In the genomic region with DNA sequence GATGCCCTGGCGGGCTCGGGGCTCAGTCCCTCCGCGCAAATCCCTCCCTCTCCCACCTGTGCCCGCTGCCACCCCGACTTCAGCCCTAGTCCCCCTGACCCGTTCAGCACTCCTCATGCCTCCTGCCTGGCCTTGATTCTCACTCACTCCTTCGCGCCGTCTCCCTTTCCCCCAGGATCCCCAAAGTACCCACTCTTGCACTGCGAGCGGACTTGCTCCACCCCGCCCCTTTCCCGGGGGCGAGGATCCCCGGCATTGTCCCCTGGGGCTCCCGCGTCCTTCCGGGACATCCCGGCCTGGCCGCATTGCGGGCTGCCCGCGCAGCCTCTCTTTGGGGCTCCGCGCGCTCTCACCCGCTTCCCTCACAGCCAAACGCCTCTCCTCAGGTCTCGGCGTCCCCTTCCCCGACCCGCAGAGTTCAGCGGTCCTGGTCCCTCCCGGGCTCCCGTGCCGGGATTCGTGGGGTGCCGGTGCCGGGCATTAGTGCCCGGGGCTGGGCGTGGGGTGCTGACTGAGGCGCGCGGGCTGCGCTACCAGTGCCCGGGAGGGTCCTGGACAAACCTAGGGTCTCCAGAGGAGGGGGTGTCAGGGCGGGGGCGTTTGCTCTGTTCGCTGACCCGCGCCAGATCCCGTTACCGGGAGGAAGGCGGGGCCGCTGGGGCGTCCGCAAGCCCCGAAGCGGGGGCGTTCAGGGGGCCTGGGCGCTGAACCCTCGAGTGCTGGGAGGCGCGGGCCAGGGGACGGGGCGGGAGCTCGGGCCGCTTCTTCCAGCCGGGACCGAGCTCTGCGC, we compare ENCODE assay signal across 1 cellular context.
TF ChIP-seq lines count a peak whose summit lies in the region.

No MANE protein-coding gene starts in this region.

TF ChIP-seq in HepG2, 621 proteins besides CTCF, POLR2A, EP300 and RAD21 (continued from another document and continues in another):
- TF ChIP-seq ZFX (CRISPR knock-in tag; IDR thresholded peaks at IDR 0.05; ENCODE audit: low read depth) (0 out of 2 replicates have a peak, but pooled peaks have one; percentile 7), PITX1 (CRISPR knock-in tag; IDR thresholded peaks at IDR 0.05) (no peak), IKZF1 (IDR thresholded peaks at IDR 0.05) (no peak), FOXA1 (IDR thresholded peaks at IDR 0.05) (no peak), FOXA1 (CRISPR knock-in tag; IDR thresholded peaks at IDR 0.05) (no peak), KDM1A (CRISPR knock-in tag; IDR thresholded peaks at IDR 0.05) (no peak), THAP11 (CRISPR knock-in tag; IDR thresholded peaks at IDR 0.05) (no peak), KAT8 (CRISPR knock-in tag; IDR thresholded peaks at IDR 0.05) (no peak), REL (CRISPR knock-in tag; conservative IDR thresholded peaks at IDR 0.05) (no peak), ADNP (CRISPR knock-in tag; IDR thresholded peaks at IDR 0.05) (no peak), REXO4 (CRISPR knock-in tag; IDR thresholded peaks at IDR 0.05; ENCODE audit: borderline replicate concordance) (no peak), MYC (CRISPR knock-in tag; IDR thresholded peaks at IDR 0.05; ENCODE audit: borderline replicate concordance) (no peak), ZNF883 (CRISPR knock-in tag; IDR thresholded peaks at IDR 0.05; ENCODE audit: not compliant biosample characterization) (no peak), GABPA (IDR thresholded peaks at IDR 0.05; ENCODE audit: low read depth, low read length) (no peak), GABPA (CRISPR knock-in tag; IDR thresholded peaks at IDR 0.05; ENCODE audit: low read depth) (no peak), JDP2 (CRISPR knock-in tag; IDR thresholded peaks at IDR 0.05; ENCODE audit: borderline replicate concordance) (no peak), ZNF790 (CRISPR knock-in tag; IDR thresholded peaks at IDR 0.05; ENCODE audit: borderline replicate concordance) (0 out of 2 replicates have a peak, but pooled peaks have one; percentile 36), ZNF501 (CRISPR knock-in tag; IDR thresholded peaks at IDR 0.05) (peak; percentile 50; the same call in 1 of the 2 replicates), ZNF75D (CRISPR knock-in tag; IDR thresholded peaks at IDR 0.05; ENCODE audit: borderline replicate concordance) (no peak), ZNF775 (CRISPR knock-in tag; IDR thresholded peaks at IDR 0.05; ENCODE audit: borderline replicate concordance) (no peak), ZNF382 (CRISPR knock-in tag; IDR thresholded peaks at IDR 0.05; ENCODE audit: borderline replicate concordance) (no peak), ZNF709 (CRISPR knock-in tag; IDR thresholded peaks at IDR 0.05) (no peak), CREB1 (IDR thresholded peaks at IDR 0.05) (no peak), CREB1 (CRISPR knock-in tag; IDR thresholded peaks at IDR 0.05) (no peak), CREM (IDR thresholded peaks at IDR 0.05) (no peak), CREM (CRISPR knock-in tag; IDR thresholded peaks at IDR 0.05) (no peak), MIER3 (CRISPR knock-in tag; IDR thresholded peaks at IDR 0.05; ENCODE audit: borderline replicate concordance) (no peak), PHB2 (IDR thresholded peaks at IDR 0.05; ENCODE audit: partially characterized antibody) (no peak), ZMYM2 (CRISPR knock-in tag; IDR thresholded peaks at IDR 0.05) (no peak), TGIF2 (CRISPR knock-in tag; IDR thresholded peaks at IDR 0.05) (no peak), FOXM1 (CRISPR knock-in tag; IDR thresholded peaks at IDR 0.05) (no peak), ZNF543 (CRISPR knock-in tag; IDR thresholded peaks at IDR 0.05) (no peak), NFKBIZ (CRISPR knock-in tag; IDR thresholded peaks at IDR 0.05) (no peak), TOE1 (CRISPR knock-in tag; IDR thresholded peaks at IDR 0.05) (no peak), ZNF891 (CRISPR knock-in tag; IDR thresholded peaks at IDR 0.05) (no peak), ZBTB21 (CRISPR knock-in tag; IDR thresholded peaks at IDR 0.05) (no peak), U2AF1 (optimal IDR thresholded peaks at IDR 0.05; ENCODE audit: low read depth, low read length) (no peak), ZNF431 (CRISPR knock-in tag; IDR thresholded peaks at IDR 0.05; ENCODE audit: borderline replicate concordance, low read depth) (no peak)
- TF ChIP-seq, protein P1, sequence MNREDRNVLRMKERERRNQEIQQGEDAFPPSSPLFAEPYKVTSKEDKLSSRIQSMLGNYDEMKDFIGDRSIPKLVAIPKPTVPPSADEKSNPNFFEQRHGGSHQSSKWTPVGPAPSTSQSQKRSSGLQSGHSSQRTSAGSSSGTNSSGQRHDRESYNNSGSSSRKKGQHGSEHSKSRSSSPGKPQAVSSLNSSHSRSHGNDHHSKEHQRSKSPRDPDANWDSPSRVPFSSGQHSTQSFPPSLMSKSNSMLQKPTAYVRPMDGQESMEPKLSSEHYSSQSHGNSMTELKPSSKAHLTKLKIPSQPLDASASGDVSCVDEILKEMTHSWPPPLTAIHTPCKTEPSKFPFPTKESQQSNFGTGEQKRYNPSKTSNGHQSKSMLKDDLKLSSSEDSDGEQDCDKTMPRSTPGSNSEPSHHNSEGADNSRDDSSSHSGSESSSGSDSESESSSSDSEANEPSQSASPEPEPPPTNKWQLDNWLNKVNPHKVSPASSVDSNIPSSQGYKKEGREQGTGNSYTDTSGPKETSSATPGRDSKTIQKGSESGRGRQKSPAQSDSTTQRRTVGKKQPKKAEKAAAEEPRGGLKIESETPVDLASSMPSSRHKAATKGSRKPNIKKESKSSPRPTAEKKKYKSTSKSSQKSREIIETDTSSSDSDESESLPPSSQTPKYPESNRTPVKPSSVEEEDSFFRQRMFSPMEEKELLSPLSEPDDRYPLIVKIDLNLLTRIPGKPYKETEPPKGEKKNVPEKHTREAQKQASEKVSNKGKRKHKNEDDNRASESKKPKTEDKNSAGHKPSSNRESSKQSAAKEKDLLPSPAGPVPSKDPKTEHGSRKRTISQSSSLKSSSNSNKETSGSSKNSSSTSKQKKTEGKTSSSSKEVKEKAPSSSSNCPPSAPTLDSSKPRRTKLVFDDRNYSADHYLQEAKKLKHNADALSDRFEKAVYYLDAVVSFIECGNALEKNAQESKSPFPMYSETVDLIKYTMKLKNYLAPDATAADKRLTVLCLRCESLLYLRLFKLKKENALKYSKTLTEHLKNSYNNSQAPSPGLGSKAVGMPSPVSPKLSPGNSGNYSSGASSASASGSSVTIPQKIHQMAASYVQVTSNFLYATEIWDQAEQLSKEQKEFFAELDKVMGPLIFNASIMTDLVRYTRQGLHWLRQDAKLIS (CRISPR knock-in tag; IDR thresholded peaks at IDR 0.05) = no peak
- TF ChIP-seq, protein P2, sequence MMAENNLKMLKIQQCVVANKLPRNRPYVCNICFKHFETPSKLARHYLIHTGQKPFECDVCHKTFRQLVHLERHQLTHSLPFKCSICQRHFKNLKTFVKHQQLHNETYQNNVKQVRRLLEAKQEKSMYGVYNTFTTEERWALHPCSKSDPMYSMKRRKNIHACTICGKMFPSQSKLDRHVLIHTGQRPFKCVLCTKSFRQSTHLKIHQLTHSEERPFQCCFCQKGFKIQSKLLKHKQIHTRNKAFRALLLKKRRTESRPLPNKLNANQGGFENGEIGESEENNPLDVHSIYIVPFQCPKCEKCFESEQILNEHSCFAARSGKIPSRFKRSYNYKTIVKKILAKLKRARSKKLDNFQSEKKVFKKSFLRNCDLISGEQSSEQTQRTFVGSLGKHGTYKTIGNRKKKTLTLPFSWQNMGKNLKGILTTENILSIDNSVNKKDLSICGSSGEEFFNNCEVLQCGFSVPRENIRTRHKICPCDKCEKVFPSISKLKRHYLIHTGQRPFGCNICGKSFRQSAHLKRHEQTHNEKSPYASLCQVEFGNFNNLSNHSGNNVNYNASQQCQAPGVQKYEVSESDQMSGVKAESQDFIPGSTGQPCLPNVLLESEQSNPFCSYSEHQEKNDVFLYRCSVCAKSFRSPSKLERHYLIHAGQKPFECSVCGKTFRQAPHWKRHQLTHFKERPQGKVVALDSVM (CRISPR knock-in tag; IDR thresholded peaks at IDR 0.05) = no peak
- TF ChIP-seq, protein P3, sequence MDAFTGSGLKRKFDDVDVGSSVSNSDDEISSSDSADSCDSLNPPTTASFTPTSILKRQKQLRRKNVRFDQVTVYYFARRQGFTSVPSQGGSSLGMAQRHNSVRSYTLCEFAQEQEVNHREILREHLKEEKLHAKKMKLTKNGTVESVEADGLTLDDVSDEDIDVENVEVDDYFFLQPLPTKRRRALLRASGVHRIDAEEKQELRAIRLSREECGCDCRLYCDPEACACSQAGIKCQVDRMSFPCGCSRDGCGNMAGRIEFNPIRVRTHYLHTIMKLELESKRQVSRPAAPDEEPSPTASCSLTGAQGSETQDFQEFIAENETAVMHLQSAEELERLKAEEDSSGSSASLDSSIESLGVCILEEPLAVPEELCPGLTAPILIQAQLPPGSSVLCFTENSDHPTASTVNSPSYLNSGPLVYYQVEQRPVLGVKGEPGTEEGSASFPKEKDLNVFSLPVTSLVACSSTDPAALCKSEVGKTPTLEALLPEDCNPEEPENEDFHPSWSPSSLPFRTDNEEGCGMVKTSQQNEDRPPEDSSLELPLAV (CRISPR knock-in tag; conservative IDR thresholded peaks at IDR 0.05; ENCODE audit: low read depth) = no peak
- TF ChIP-seq, protein P4, sequence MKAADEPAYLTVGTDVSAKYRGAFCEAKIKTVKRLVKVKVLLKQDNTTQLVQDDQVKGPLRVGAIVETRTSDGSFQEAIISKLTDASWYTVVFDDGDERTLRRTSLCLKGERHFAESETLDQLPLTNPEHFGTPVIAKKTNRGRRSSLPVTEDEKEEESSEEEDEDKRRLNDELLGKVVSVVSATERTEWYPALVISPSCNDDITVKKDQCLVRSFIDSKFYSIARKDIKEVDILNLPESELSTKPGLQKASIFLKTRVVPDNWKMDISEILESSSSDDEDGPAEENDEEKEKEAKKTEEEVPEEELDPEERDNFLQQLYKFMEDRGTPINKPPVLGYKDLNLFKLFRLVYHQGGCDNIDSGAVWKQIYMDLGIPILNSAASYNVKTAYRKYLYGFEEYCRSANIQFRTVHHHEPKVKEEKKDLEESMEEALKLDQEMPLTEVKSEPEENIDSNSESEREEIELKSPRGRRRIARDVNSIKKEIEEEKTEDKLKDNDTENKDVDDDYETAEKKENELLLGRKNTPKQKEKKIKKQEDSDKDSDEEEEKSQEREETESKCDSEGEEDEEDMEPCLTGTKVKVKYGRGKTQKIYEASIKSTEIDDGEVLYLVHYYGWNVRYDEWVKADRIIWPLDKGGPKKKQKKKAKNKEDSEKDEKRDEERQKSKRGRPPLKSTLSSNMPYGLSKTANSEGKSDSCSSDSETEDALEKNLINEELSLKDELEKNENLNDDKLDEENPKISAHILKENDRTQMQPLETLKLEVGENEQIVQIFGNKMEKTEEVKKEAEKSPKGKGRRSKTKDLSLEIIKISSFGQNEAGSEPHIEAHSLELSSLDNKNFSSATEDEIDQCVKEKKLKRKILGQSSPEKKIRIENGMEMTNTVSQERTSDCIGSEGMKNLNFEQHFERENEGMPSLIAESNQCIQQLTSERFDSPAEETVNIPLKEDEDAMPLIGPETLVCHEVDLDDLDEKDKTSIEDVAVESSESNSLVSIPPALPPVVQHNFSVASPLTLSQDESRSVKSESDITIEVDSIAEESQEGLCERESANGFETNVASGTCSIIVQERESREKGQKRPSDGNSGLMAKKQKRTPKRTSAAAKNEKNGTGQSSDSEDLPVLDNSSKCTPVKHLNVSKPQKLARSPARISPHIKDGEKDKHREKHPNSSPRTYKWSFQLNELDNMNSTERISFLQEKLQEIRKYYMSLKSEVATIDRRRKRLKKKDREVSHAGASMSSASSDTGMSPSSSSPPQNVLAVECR (CRISPR knock-in tag; IDR thresholded peaks at IDR 0.05; ENCODE audit: borderline replicate concordance) = no peak; the same call in 1 of the 2 replicates
- TF ChIP-seq, protein P5, sequence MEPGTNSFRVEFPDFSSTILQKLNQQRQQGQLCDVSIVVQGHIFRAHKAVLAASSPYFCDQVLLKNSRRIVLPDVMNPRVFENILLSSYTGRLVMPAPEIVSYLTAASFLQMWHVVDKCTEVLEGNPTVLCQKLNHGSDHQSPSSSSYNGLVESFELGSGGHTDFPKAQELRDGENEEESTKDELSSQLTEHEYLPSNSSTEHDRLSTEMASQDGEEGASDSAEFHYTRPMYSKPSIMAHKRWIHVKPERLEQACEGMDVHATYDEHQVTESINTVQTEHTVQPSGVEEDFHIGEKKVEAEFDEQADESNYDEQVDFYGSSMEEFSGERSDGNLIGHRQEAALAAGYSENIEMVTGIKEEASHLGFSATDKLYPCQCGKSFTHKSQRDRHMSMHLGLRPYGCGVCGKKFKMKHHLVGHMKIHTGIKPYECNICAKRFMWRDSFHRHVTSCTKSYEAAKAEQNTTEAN (CRISPR knock-in tag; conservative IDR thresholded peaks at IDR 0.05) = no peak
- TF ChIP-seq, protein P6, sequence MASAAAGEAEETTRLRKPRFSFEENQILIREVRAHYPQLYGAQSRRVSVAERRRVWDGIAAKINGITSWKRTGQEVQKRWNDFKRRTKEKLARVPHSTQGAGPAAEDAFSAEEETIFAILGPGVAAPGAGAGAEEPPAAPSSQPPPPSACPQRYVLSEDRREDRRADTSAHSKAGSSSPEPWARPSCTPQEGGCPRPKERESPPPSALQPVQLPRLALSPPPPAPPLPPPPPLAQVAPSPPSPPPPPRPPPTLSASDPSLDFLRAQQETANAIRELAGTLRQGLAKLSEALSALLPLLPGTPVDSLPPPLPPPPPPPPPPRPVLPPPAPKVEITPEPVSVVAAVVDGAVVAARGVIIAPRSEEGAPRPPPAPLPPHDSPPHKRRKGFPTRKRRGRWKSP (CRISPR knock-in tag; IDR thresholded peaks at IDR 0.05) = peak; percentile 15; the same call in 1 of the 2 replicates
- TF ChIP-seq, protein P7, sequence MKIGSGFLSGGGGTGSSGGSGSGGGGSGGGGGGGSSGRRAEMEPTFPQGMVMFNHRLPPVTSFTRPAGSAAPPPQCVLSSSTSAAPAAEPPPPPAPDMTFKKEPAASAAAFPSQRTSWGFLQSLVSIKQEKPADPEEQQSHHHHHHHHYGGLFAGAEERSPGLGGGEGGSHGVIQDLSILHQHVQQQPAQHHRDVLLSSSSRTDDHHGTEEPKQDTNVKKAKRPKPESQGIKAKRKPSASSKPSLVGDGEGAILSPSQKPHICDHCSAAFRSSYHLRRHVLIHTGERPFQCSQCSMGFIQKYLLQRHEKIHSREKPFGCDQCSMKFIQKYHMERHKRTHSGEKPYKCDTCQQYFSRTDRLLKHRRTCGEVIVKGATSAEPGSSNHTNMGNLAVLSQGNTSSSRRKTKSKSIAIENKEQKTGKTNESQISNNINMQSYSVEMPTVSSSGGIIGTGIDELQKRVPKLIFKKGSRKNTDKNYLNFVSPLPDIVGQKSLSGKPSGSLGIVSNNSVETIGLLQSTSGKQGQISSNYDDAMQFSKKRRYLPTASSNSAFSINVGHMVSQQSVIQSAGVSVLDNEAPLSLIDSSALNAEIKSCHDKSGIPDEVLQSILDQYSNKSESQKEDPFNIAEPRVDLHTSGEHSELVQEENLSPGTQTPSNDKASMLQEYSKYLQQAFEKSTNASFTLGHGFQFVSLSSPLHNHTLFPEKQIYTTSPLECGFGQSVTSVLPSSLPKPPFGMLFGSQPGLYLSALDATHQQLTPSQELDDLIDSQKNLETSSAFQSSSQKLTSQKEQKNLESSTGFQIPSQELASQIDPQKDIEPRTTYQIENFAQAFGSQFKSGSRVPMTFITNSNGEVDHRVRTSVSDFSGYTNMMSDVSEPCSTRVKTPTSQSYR (CRISPR knock-in tag; IDR thresholded peaks at IDR 0.05; ENCODE audit: borderline replicate concordance) = no peak
